1 cellular context compared by ENCODE assay signal in genomic region chr2:113202305-113203216, GRCh38.
TF ChIP-seq lines count a peak whose summit lies in the region.

No MANE protein-coding gene starts in this region.

TF ChIP-seq in HepG2, 621 proteins besides CTCF, POLR2A, EP300 and RAD21 (continued from another document and continues in another):
- TF ChIP-seq TFDP2 (CRISPR knock-in tag; IDR thresholded peaks at IDR 0.05) (no peak), ZMYM3 (CRISPR knock-in tag; IDR thresholded peaks at IDR 0.05) (no peak), ZFX (CRISPR knock-in tag; IDR thresholded peaks at IDR 0.05; ENCODE audit: low read depth) (0 out of 2 replicates have a peak, but pooled peaks have one; percentile 12), ZBTB8A (CRISPR knock-in tag; IDR thresholded peaks at IDR 0.05; ENCODE audit: borderline replicate concordance, low read depth) (no peak), TCF7L2 (IDR thresholded peaks at IDR 0.05; ENCODE audit: low read depth, low read length) (no peak), TRAFD1 (CRISPR knock-in tag; IDR thresholded peaks at IDR 0.05; ENCODE audit: borderline replicate concordance) (no peak), ATF7-NPFF (CRISPR knock-in tag; IDR thresholded peaks at IDR 0.05; ENCODE audit: low read depth) (no peak), SMARCE1 (IDR thresholded peaks at IDR 0.05; ENCODE audit: borderline replicate concordance) (no peak), RNF2 (conservative IDR thresholded peaks at IDR 0.05; ENCODE audit: low read depth) (no peak), ZNF687 (CRISPR knock-in tag; IDR thresholded peaks at IDR 0.05) (peak; percentile 36), TFE3 (CRISPR knock-in tag; IDR thresholded peaks at IDR 0.05) (no peak), AKAP8 (CRISPR knock-in tag; IDR thresholded peaks at IDR 0.05) (0 out of 2 replicates have a peak, but pooled peaks have one; percentile 46), SMYD3 (CRISPR knock-in tag; IDR thresholded peaks at IDR 0.05) (no peak), NR2F2 (IDR thresholded peaks at IDR 0.05; ENCODE audit: borderline replicate concordance, low read depth) (no peak), KLF12 (CRISPR knock-in tag; IDR thresholded peaks at IDR 0.05; ENCODE audit: borderline replicate concordance) (no peak), ZNF468 (CRISPR knock-in tag; IDR thresholded peaks at IDR 0.05) (0 out of 2 replicates have a peak, but pooled peaks have one; percentile 12), CBFB (CRISPR knock-in tag; IDR thresholded peaks at IDR 0.05) (no peak), ZNF510 (CRISPR knock-in tag; IDR thresholded peaks at IDR 0.05; ENCODE audit: low read depth) (no peak), ZSCAN30 (CRISPR knock-in tag; IDR thresholded peaks at IDR 0.05) (no peak), ZNF263 (CRISPR knock-in tag; IDR thresholded peaks at IDR 0.05) (0 out of 2 replicates have a peak, but pooled peaks have one; percentile 27), CBX2 (IDR thresholded peaks at IDR 0.05; ENCODE audit: low read depth, low read length) (no peak), CBX2 (CRISPR knock-in tag; IDR thresholded peaks at IDR 0.05; ENCODE audit: low read depth) (no peak), ZNF407 (CRISPR knock-in tag; IDR thresholded peaks at IDR 0.05; ENCODE audit: not compliant biosample characterization) (no peak), MYC (CRISPR knock-in tag; IDR thresholded peaks at IDR 0.05; ENCODE audit: borderline replicate concordance) (no peak), SOX5 (CRISPR knock-in tag; IDR thresholded peaks at IDR 0.05; ENCODE audit: borderline replicate concordance) (no peak), CAMTA2 (CRISPR knock-in tag; IDR thresholded peaks at IDR 0.05; ENCODE audit: borderline replicate concordance) (no peak), RNF219 (CRISPR knock-in tag; IDR thresholded peaks at IDR 0.05) (no peak), SRSF1 (optimal IDR thresholded peaks at IDR 0.05; ENCODE audit: low read depth, low read length) (no peak), JUND (CRISPR knock-in tag; IDR thresholded peaks at IDR 0.05) (no peak), ZBTB1 (CRISPR knock-in tag; IDR thresholded peaks at IDR 0.05; ENCODE audit: borderline replicate concordance) (no peak), THAP11 (CRISPR knock-in tag; IDR thresholded peaks at IDR 0.05) (no peak), ZNF614 (CRISPR knock-in tag; IDR thresholded peaks at IDR 0.05; ENCODE audit: borderline replicate concordance) (no peak), MXD1 (CRISPR knock-in tag; IDR thresholded peaks at IDR 0.05) (no peak), TEF (CRISPR knock-in tag; IDR thresholded peaks at IDR 0.05) (no peak), TMF1 (CRISPR knock-in tag; IDR thresholded peaks at IDR 0.05; ENCODE audit: low read depth) (no peak), ZBTB7A (CRISPR knock-in tag; IDR thresholded peaks at IDR 0.05) (no peak), ESRRA (CRISPR knock-in tag; IDR thresholded peaks at IDR 0.05; ENCODE audit: low read depth) (no peak), KAT8 (CRISPR knock-in tag; IDR thresholded peaks at IDR 0.05) (no peak), U2AF2 (IDR thresholded peaks at IDR 0.05; ENCODE audit: low read depth, low read length) (no peak), YEATS4 (CRISPR knock-in tag; IDR thresholded peaks at IDR 0.05; ENCODE audit: borderline replicate concordance) (no peak), HDAC1 (CRISPR knock-in tag; IDR thresholded peaks at IDR 0.05) (no peak), XRCC5 (optimal IDR thresholded peaks at IDR 0.05; ENCODE audit: low read length) (peak; percentile 42), ZNF704 (CRISPR knock-in tag; IDR thresholded peaks at IDR 0.05; ENCODE audit: borderline replicate concordance) (no peak)
